1 cellular context compared by ENCODE assay signal in genomic region chr12:65666876-65667275, GRCh38.
TF ChIP-seq lines count a peak whose summit lies in the region.

No MANE protein-coding gene starts in this region.

TF ChIP-seq in K562, 482 proteins besides CTCF, POLR2A, EP300 and RAD21 (continued from another document):
- TF ChIP-seq, protein P1, sequence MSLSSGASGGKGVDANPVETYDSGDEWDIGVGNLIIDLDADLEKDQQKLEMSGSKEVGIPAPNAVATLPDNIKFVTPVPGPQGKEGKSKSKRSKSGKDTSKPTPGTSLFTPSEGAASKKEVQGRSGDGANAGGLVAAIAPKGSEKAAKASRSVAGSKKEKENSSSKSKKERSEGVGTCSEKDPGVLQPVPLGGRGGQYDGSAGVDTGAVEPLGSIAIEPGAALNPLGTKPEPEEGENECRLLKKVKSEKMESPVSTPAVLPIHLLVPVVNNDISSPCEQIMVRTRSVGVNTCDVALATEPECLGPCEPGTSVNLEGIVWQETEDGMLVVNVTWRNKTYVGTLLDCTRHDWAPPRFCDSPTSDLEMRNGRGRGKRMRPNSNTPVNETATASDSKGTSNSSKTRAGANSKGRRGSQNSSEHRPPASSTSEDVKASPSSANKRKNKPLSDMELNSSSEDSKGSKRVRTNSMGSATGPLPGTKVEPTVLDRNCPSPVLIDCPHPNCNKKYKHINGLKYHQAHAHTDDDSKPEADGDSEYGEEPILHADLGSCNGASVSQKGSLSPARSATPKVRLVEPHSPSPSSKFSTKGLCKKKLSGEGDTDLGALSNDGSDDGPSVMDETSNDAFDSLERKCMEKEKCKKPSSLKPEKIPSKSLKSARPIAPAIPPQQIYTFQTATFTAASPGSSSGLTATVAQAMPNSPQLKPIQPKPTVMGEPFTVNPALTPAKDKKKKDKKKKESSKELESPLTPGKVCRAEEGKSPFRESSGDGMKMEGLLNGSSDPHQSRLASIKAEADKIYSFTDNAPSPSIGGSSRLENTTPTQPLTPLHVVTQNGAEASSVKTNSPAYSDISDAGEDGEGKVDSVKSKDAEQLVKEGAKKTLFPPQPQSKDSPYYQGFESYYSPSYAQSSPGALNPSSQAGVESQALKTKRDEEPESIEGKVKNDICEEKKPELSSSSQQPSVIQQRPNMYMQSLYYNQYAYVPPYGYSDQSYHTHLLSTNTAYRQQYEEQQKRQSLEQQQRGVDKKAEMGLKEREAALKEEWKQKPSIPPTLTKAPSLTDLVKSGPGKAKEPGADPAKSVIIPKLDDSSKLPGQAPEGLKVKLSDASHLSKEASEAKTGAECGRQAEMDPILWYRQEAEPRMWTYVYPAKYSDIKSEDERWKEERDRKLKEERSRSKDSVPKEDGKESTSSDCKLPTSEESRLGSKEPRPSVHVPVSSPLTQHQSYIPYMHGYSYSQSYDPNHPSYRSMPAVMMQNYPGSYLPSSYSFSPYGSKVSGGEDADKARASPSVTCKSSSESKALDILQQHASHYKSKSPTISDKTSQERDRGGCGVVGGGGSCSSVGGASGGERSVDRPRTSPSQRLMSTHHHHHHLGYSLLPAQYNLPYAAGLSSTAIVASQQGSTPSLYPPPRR (CRISPR knock-in tag; IDR thresholded peaks at IDR 0.05; ENCODE audit: borderline replicate concordance) = no peak
- TF ChIP-seq SMAD4 (CRISPR knock-in tag; conservative IDR thresholded peaks at IDR 0.05) = 0 out of 2 replicates have a peak, but pooled peaks have one; percentile 29
- peak; percentile 38; the same call in 1 of the 2 replicates for TF ChIP-seq POLR2AphosphoS5 (IDR thresholded peaks at IDR 0.05; ENCODE audit: control insufficient read depth, insufficient read depth, low read depth, low read length)
- peak; percentile 54; the same call in 1 of the 2 replicates for TF ChIP-seq SMAD3 (CRISPR knock-in tag; conservative IDR thresholded peaks at IDR 0.05)
- no peak for TF ChIP-seq WHSC1 (IDR thresholded peaks at IDR 0.05; ENCODE audit: low read length)
- peak; percentile 96 for TF ChIP-seq FOSL1 (tag; conservative IDR thresholded peaks at IDR 0.05)
- no peak for TF ChIP-seq LCOR (CRISPR knock-in tag; IDR thresholded peaks at IDR 0.05)
- TF ChIP-seq ZEB2 (IDR thresholded peaks at IDR 0.05) = 0 out of 2 replicates have a peak, but pooled peaks have one; percentile 38
- no peak for TF ChIP-seq PRDM10 (IDR thresholded peaks at IDR 0.05; ENCODE audit: partially characterized antibody)
- TF ChIP-seq ZNF395 (CRISPR knock-in tag; IDR thresholded peaks at IDR 0.05) = 0 out of 2 replicates have a peak, but pooled peaks have one; percentile 57
TF ChIP-seq in K562: peak in this region for 51.
